Comparison of ENCODE assay signal across 21 cellular contexts in the genomic region with DNA sequence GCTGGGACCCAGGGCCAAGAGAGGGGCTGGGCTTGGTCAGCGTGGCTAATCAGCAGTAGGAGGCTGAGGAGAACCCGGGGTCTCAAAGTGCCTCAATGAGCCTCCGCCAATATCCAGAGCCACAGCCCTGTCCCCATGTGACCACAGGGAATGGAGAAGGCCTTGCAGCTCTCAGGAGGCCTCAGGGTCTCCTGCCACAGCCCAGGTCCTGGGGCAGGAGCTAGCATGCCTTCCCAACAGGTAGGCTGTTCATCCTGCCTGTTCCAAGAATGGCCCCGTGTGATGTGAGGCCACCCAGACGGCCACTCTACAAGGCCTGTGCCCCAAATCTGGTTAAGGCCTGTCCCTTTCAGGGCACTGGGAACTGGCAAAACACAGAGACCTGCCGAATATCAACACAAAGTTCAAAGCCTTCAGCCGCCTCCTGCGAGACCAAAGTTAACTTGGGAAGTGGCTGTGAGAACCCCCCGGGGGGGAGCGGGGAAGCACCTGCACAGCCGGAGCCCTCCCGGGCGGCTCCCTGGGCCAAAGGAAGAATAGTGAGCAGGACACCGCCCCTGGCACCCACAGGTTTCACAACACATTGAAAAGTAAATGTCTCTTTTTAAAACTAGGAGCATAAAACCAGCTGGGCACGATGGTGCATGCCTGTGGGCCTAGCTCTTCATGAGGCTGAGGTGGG. TPM values are rescaled to one million over a fixed set of nuclear protein-coding genes. Genes with fewer than 3 reads are reported as not detected.
A peak's percentile ranks its signal among the peaks of the same experiment; 100 is the strongest.
DNase-seq lines count a peak whose midpoint lies in the region; ATAC-seq, FAIRE-seq and TF ChIP-seq lines count a peak whose summit lies in the region.
"Had no signal": no experiment of that assay in that cellular context is flagged by ENCODE, and none has a peak within 500 bp of the region (broad histone marks: within the 10 kb centered on the region; RNA-seq: fewer than 3 reads in every experiment).

No MANE protein-coding gene starts in this region.

- H3K4me3 Mint-ChIP-seq in activated B cell treated with CpG ODN at 0.5 μM for 24 hours, result no peak overlapping the region
- H3K4me3 Mint-ChIP-seq: HFFc6 had no signal

- H3K27ac ChIP-seq in heart right ventricle (peak overlapping the region in 7 of 10 donors; percentile 38 to 86 (median 76)), mesenchymal stem cell (ENCODE audit: low read length, poor library complexity, severe bottlenecking) (no peak overlapping the region), subcutaneous abdominal adipose tissue (ENCODE audit: low read depth, low read length) (no peak overlapping the region), caudate nucleus (ENCODE audit: low read depth, low read length) (no peak overlapping the region), pancreas (no peak overlapping the region)
- H3K27ac ChIP-seq: HL-60 had no signal

- POLR2A ChIA-PET in activated B cell treated with CpG ODN at 0.5 μM for 24 hours (lab: Charles Lee), result no interaction called here

- H3K27ac Mint-ChIP-seq in activated B cell treated with CpG ODN at 0.5 μM for 24 hours, result no peak overlapping the region
- H3K27ac Mint-ChIP-seq: CD14-positive monocyte, HFFc6 had no signal

- no peak overlapping the region for H2BK12ac ChIP-seq in mesenchymal stem cell (ENCODE audit: low read length in 2 of 2)

- H3K36me3 ChIP-seq in heart right ventricle (no peaks in the 10 kb centered on the region), mesenchymal stem cell (ENCODE audit: control insufficient read depth in 1 of 2, insufficient read depth in 2 of 2, low read depth in 1 of 2, low read length in 2 of 2) (no peaks in the 10 kb centered on the region), subcutaneous abdominal adipose tissue (ENCODE audit: control insufficient read depth in 5 of 5, insufficient read depth in 5 of 5, low read length in 5 of 5) (no peaks in the 10 kb centered on the region), pancreas (no peaks in the 10 kb centered on the region)

- H3K4me1 ChIP-seq in heart right ventricle, result peaks cover 11 to 73% (median 54%) of the 10 kb centered on the region in 9 donors
- H3K4me1 ChIP-seq in mesenchymal stem cell (ENCODE audit: control insufficient read depth, insufficient read depth, low read depth, low read length), result peaks cover 9% of the 10 kb centered on the region
- H3K4me1 ChIP-seq in subcutaneous abdominal adipose tissue (ENCODE audit: control insufficient read depth in 5 of 5, insufficient read depth in 5 of 5, low read length in 5 of 5), result peaks cover 0 to 79% (median 36%) of the 10 kb centered on the region in 5 donors
- peaks cover 5% of the 10 kb centered on the region in 3 donors for H3K4me1 ChIP-seq in pancreas

- no peak for ATAC-seq in heart right ventricle
- no peak for ATAC-seq in Right ventricle myocardium superior (ENCODE audit: poor library complexity)
- peak; percentile 28 for ATAC-seq in activated B cell treated with CpG ODN at 0.5 μM for 24 hours (ENCODE audit: low read depth)
- no peak for ATAC-seq in GM19351 (IDR thresholded peaks at IDR 0.05; ENCODE audit: unreplicated experiment)
- no peak for ATAC-seq in pancreas

- no peak overlapping the region for H2BK15ac ChIP-seq in mesenchymal stem cell (ENCODE audit: low read depth, poor library complexity, severe bottlenecking)

- CTCF ChIA-PET in activated B cell treated with CpG ODN at 0.5 μM for 24 hours (lab: Charles Lee), result no interaction called here

- H2AFZ ChIP-seq in mesenchymal stem cell (ENCODE audit: low read depth, low read length), result no peak overlapping the region

- H3K9me3 Mint-ChIP-seq in activated B cell treated with CpG ODN at 0.5 μM for 24 hours, result no peaks in the 10 kb centered on the region
- H3K9me3 Mint-ChIP-seq: HFFc6 had no signal

- H2BK120ac ChIP-seq in mesenchymal stem cell (ENCODE audit: low read depth, low read length), result no peak overlapping the region

- H2AK5ac ChIP-seq in mesenchymal stem cell (ENCODE audit: low read length, severe bottlenecking), result no peak overlapping the region

- H4K91ac ChIP-seq in mesenchymal stem cell (ENCODE audit: low read length), result peak overlapping the region; percentile 52

- H3K27me3 ChIP-seq in heart right ventricle, result peaks cover 0 to 30% (median 0%) of the 10 kb centered on the region in 7 donors
- H3K27me3 ChIP-seq in mesenchymal stem cell (ENCODE audit: control insufficient read depth in 1 of 2, insufficient read depth in 1 of 2, low read length in 2 of 2), result peaks cover 23 to 45% of the 10 kb centered on the region in 2 experiments
- H3K27me3 ChIP-seq in subcutaneous abdominal adipose tissue (ENCODE audit: control insufficient read depth in 5 of 5, insufficient read depth in 4 of 5, low read length in 5 of 5), result no peaks in the 10 kb centered on the region
- no peaks in the 10 kb centered on the region for H3K27me3 ChIP-seq in pancreas

- H3K9ac ChIP-seq in mesenchymal stem cell (ENCODE audit: low read length) (no peak overlapping the region), subcutaneous abdominal adipose tissue (ENCODE audit: low read length in 5 of 5) (peak overlapping the region in 1 of 5 donors; percentile 21)

- peak overlapping the region; percentile 3 to 61 (median 50) for H3K4me3 ChIP-seq in heart right ventricle
- no peak overlapping the region for H3K4me3 ChIP-seq in mesenchymal stem cell (ENCODE audit: insufficient read depth in 1 of 2, low read depth in 1 of 2, low read length in 2 of 2)
- H3K4me3 ChIP-seq in subcutaneous abdominal adipose tissue (ENCODE audit: low read depth in 1 of 5, low read length in 5 of 5), result peak overlapping the region in 3 of 5 donors; percentile 27 to 62 (median 53)
- H3K4me3 ChIP-seq in pancreas, result no peak overlapping the region

- H3K4me2 ChIP-seq in mesenchymal stem cell (ENCODE audit: low read length, poor library complexity, severe bottlenecking), result no peak overlapping the region

- H2BK5ac ChIP-seq in mesenchymal stem cell (ENCODE audit: low read depth, low read length, poor library complexity, severe bottlenecking), result no peak overlapping the region

- H3K4ac ChIP-seq in mesenchymal stem cell (ENCODE audit: low read depth in 1 of 2, low read length in 2 of 2), result no peak overlapping the region

- intact Hi-C loops in heart right ventricle (cut with DNase I), result loop anchor here in 6 of 10 donors (5.0 to 10.0 kb wide), 5 partner anchors 38 to 165 kb away; no protein-coding TSS in a partner anchor
- intact Hi-C loops in Right ventricle myocardium superior (cut with DNase I), result loop anchor here (5.0 kb wide), 1 partner anchor 43 kb away; no protein-coding TSS in a partner anchor
- intact Hi-C loops in activated B cell treated with CpG ODN at 0.5 μM for 24 hours (cut with micrococcal nuclease), result no loop called here
- intact Hi-C loops in pancreas (cut with DNase I), result no loop called here

- H3K36me3 Mint-ChIP-seq in activated B cell treated with CpG ODN at 0.5 μM for 24 hours (ENCODE audit: low read depth), result no peaks in the 10 kb centered on the region

- H3K18ac ChIP-seq in mesenchymal stem cell (ENCODE audit: low read depth in 1 of 2, low read length in 2 of 2), result no peak overlapping the region

- 76 to 81% methylated on average over 15 of the region's 15 CpGs for WGBS in heart right ventricle, 2 donors
- 95% methylated on average over 14 of the region's 15 CpGs for WGBS in mesenchymal stem cell
- WGBS in pancreas, 2 donors, result 89 to 93% methylated on average over 15 of the region's 15 CpGs

- no peak overlapping the region for H3K23ac ChIP-seq in mesenchymal stem cell (ENCODE audit: low read length in 2 of 2)

- H3K4me1 Mint-ChIP-seq in activated B cell treated with CpG ODN at 0.5 μM for 24 hours, result peaks cover 12% of the 10 kb centered on the region

- TF ChIP-seq CTCF in heart right ventricle (IDR thresholded peaks at IDR 0.05) (no peak), activated B cell treated with CpG ODN at 0.5 μM for 24 hours (IDR thresholded peaks at IDR 0.05) (no peak), pancreas (IDR thresholded peaks at IDR 0.05) (no peak)

- H3K14ac ChIP-seq in mesenchymal stem cell (ENCODE audit: low read length in 2 of 2), result no peak overlapping the region

- peaks cover 24% of the 10 kb centered on the region for H3K27me3 Mint-ChIP-seq in activated B cell treated with CpG ODN at 0.5 μM for 24 hours

- no peak for FAIRE-seq in pancreas (lab: Jason Lieb, UNC)
- FAIRE-seq: RCC 7860 had no signal

- H4K8ac ChIP-seq in mesenchymal stem cell (ENCODE audit: low read length), result no peak overlapping the region

- no peaks in the 10 kb centered on the region for H3K79me1 ChIP-seq in mesenchymal stem cell (replicated peaks; ENCODE audit: low read length, poor library complexity, severe bottlenecking)

- H3K9me3 ChIP-seq in heart right ventricle, result no peaks in the 10 kb centered on the region
- no peaks in the 10 kb centered on the region for H3K9me3 ChIP-seq in mesenchymal stem cell (ENCODE audit: control insufficient read depth, low read length)
- no peaks in the 10 kb centered on the region for H3K9me3 ChIP-seq in subcutaneous abdominal adipose tissue (ENCODE audit: control insufficient read depth in 5 of 5, low read length in 5 of 5)
- no peaks in the 10 kb centered on the region for H3K9me3 ChIP-seq in pancreas

- no peak for DNase-seq in heart right ventricle
- DNase-seq in Right ventricle myocardium superior, result no peak
- no peak for DNase-seq in activated B cell treated with CpG ODN at 0.5 μM for 24 hours
- no peak for DNase-seq in mesenchymal stem cell
- no peak for DNase-seq in caudate nucleus (lab: John Stamatoyannopoulos, UW)
- DNase-seq in pancreas, result no peak
- DNase-seq: DND-41, GDM1, GOT3, HFFc6, KBM-7, NCI-H1048, NCI-H2171, NCI-H82, SIG-M5 had no signal

RNA-seq across cellular contexts. Expression of a gene that starts 4.5 kb away (rescaled TPM):
- 100 to 1,000 TPM; 150 to 285 (median 160) TPM for total RNA-seq in heart right ventricle
- 100 to 1,000 TPM; 148 to 687 TPM for polyA plus RNA-seq in heart right ventricle
- 237 TPM for total RNA-seq in Right ventricle myocardium superior
- total RNA-seq in activated B cell treated with CpG ODN at 0.5 μM for 24 hours, result 5.1 and 5.3 TPM in 2 replicates
- polyA plus RNA-seq in mesenchymal stem cell (2013, experiment 1 of 2), result 37.6 TPM
- 36.4 TPM for polyA plus RNA-seq in mesenchymal stem cell (2013, experiment 2 of 2)
- 1 to 10 TPM; 2.2 to 8.3 (median 4.0) TPM for total RNA-seq in pancreas
- polyA plus RNA-seq in pancreas, result 100 to 1,000 TPM in 1 of 2 donors, 10 to 100 TPM in 1; 77.9 to 139 TPM
- total RNA-seq: NCI-H460 had no signal

RNA-seq across cellular contexts. Expression of a gene that starts 21.5 kb away (rescaled TPM):
- total RNA-seq in heart right ventricle (1 to 10 TPM; 2.2 to 4.0 (median 3.4) TPM), Right ventricle myocardium superior (3.2 TPM), activated B cell treated with CpG ODN at 0.5 μM for 24 hours (9.6 and 10.1 TPM in 2 replicates), pancreas (1 to 10 TPM; 2.7 to 5.7 (median 3.6) TPM)
- polyA plus RNA-seq in heart right ventricle (1 to 10 TPM; 2.8 to 5.6 TPM), pancreas (1 to 10 TPM; 3.6 to 5.5 TPM)
- 4.5 TPM for polyA plus RNA-seq in mesenchymal stem cell (2013, experiment 1 of 2)
- polyA plus RNA-seq in mesenchymal stem cell (2013, experiment 2 of 2), result 4.7 TPM

RNA-seq across cellular contexts. Expression of a gene that starts 33.9 kb away (rescaled TPM):
- total RNA-seq in heart right ventricle (under 1 TPM in 6 of 10 donors, not detected in 4; 0.22 to 0.59 (median 0.46) TPM), Right ventricle myocardium superior (not detected), activated B cell treated with CpG ODN at 0.5 μM for 24 hours (not detected in 2 replicates), pancreas (not detected)
- polyA plus RNA-seq in heart right ventricle (10 to 100 TPM in 1 of 2 donors, under 1 TPM in 1; 0.28 to 16.5 TPM), pancreas (1 to 10 TPM in 1 of 2 donors, under 1 TPM in 1; 0.35 to 1.9 TPM)
- not detected for polyA plus RNA-seq in mesenchymal stem cell (2013, experiment 1 of 2)
- polyA plus RNA-seq in mesenchymal stem cell (2013, experiment 2 of 2), result not detected
- total RNA-seq: HFFc6, NCI-H460 had no signal
- polyA plus RNA-seq: CD14-positive monocyte had no signal

Comparison
In these comparisons a context has a peak if more than half of its experiments do, and no peak if none do; other contexts are left out.
1. H3K27ac ChIP-seq: peak in heart right ventricle (7 of 10); none in mesenchymal stem cell (single experiment), subcutaneous abdominal adipose tissue (single experiment), caudate nucleus (single experiment) and pancreas (0 of 4).
2. H3K4me3 ChIP-seq: peak in heart right ventricle (10 of 10) and subcutaneous abdominal adipose tissue (3 of 5); none in mesenchymal stem cell (0 of 2) and pancreas (0 of 4).
3. RNA of a gene that starts 4.5 kb away (total RNA-seq): 237 TPM in Right ventricle myocardium superior (single experiment) and 150 to 285 TPM in heart right ventricle; 5.1 to 5.3 TPM in activated B cell treated with CpG ODN at 0.5 μM for 24 hours and 2.2 to 8.3 TPM in pancreas; every median in the first group is over 10 times any median in the second.
4. intact Hi-C loops: an anchor here in heart right ventricle (5.0 to 10.0 kb wide) and Right ventricle myocardium superior (5.0 kb wide); none called in activated B cell treated with CpG ODN at 0.5 μM for 24 hours and pancreas.